1 cellular context compared by ENCODE assay signal in the genomic region with DNA sequence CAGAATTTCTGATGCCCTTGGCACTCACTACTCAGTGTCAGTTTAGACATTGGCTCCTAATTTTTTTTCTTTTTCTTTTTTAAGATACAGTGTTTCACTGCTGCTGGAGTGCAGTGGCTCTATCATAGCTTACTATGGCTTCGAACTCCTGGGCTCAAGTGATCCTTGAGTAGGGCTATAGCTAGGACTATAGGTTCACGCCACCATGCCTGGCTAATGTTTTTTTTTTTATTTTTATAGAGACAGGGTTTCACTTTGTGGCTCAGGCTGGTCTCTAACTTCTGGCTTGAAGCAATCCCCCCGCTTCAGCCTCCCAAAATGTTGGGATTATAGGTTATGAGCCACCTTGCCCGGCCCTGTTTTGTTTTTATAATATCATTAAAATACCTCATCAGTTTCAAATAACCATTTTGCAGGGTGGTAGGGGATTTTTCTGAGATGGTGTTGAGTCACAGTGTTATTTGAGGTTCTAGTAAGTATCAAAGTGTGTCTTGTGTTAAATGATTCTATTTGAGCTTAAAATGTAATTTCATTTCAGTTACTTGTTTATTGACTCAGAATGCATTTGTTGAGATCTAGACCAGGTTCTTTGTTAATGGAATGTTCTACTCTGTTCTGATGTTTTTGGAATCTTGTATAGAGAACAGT.
TF ChIP-seq lines count a peak whose summit lies in the region.

No MANE protein-coding gene starts in this region.

TF ChIP-seq in GM12878, 131 proteins besides CTCF, POLR2A, EP300 and RAD21 (continued from another document):
- TF ChIP-seq, protein P1, sequence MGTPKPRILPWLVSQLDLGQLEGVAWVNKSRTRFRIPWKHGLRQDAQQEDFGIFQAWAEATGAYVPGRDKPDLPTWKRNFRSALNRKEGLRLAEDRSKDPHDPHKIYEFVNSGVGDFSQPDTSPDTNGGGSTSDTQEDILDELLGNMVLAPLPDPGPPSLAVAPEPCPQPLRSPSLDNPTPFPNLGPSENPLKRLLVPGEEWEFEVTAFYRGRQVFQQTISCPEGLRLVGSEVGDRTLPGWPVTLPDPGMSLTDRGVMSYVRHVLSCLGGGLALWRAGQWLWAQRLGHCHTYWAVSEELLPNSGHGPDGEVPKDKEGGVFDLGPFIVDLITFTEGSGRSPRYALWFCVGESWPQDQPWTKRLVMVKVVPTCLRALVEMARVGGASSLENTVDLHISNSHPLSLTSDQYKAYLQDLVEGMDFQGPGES (IDR thresholded peaks at IDR 0.05), result no peak
- TF ChIP-seq NFIC (IDR thresholded peaks at IDR 0.05; ENCODE audit: low read depth, low read length), result peak; percentile 37; the same call in 1 of the 2 replicates
- TF ChIP-seq, protein P2, sequence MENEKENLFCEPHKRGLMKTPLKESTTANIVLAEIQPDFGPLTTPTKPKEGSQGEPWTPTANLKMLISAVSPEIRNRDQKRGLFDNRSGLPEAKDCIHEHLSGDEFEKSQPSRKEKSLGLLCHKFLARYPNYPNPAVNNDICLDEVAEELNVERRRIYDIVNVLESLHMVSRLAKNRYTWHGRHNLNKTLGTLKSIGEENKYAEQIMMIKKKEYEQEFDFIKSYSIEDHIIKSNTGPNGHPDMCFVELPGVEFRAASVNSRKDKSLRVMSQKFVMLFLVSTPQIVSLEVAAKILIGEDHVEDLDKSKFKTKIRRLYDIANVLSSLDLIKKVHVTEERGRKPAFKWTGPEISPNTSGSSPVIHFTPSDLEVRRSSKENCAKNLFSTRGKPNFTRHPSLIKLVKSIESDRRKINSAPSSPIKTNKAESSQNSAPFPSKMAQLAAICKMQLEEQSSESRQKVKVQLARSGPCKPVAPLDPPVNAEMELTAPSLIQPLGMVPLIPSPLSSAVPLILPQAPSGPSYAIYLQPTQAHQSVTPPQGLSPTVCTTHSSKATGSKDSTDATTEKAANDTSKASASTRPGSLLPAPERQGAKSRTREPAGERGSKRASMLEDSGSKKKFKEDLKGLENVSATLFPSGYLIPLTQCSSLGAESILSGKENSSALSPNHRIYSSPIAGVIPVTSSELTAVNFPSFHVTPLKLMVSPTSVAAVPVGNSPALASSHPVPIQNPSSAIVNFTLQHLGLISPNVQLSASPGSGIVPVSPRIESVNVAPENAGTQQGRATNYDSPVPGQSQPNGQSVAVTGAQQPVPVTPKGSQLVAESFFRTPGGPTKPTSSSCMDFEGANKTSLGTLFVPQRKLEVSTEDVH (IDR thresholded peaks at IDR 0.05; ENCODE audit: low read depth, partially characterized antibody), result no peak
